8 cellular contexts compared by ENCODE assay signal in the genomic region with DNA sequence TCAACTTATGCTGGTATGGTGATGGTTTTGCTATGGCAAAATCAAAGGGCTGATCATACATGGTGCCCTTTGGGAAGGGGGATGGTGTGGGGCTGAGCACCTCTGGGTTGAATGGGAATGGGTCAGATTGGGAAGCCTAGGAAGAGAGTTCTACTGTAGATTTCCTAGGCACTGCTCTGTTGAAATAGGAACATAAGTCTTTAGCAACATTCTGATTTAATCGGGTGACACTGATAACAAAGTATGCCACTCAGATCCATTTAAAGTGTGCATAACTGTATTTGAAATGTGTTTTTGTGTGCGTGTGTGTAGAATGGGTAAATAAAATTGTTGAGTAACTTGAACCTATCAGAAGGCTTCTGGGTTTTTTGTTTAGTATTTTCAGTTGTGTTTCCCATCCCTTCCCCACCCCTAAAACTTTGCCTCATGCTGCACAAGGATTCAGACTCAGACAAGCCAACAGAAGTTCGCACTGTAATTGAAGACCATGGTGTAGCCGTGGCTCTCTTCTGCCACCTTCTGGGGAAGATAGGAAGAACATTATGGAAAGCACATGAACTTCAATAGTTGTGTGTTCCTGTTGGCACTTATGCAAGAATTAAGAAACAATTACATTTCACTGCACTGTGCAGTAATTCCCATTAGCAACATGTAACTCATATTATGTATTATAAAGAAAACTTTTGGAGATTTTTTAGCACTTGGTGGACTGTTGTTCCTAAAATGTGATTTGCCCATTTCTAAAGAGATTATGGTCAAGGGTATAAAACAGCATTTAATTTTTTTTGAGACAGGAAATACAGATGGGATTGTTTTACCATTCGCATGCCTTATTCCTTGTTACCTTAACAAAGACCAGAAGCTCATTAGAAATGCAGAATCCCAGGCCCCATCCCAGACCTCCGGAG. TPM values are rescaled to one million over a fixed set of nuclear protein-coding genes. Genes with fewer than 3 reads are reported as not detected.
A peak's percentile ranks its signal among the peaks of the same experiment; 100 is the strongest.
DNase-seq lines count a peak whose midpoint lies in the region; ATAC-seq, FAIRE-seq and TF ChIP-seq lines count a peak whose summit lies in the region.

No MANE protein-coding gene starts in this region.

- DNase-seq in Right ventricle myocardium inferior (ENCODE audit: missing footprints): no peak
- DNase-seq in cardiac septum (ENCODE audit: low spot score): no peak
- peak; percentile 81 to 82 for DNase-seq in Kasumi-1 (lab: John Stamatoyannopoulos, UW)
- DNase-seq in RCC 7860 (ENCODE audit: low spot score): peak; percentile 52
- peak; percentile 64 to 66 for DNase-seq in activated T-cell treated with anti-CD3 and anti-CD28 coated beads, Interleukin-2, amount 50 U/mL, for 48 hours
- peak; percentile 77 for DNase-seq in fibroblast of gingiva (ENCODE audit: low read depth)
- peak; percentile 67 for DNase-seq in neural crest cell (ENCODE audit: low read depth, low spot score)
- peak; percentile 74 for DNase-seq in transverse colon

- ATAC-seq in Right ventricle myocardium inferior: peak; percentile 81

- peak overlapping the region in 2 of 4 donors; percentile 42 to 46 for H3K27ac ChIP-seq in transverse colon

- no peaks in the 10 kb centered on the region for H3K36me3 Mint-ChIP-seq in neural crest cell (ENCODE audit: low read depth)

- no peak overlapping the region for H3K4me3 ChIP-seq in transverse colon

- peaks cover 0 to 15% (median 0%) of the 10 kb centered on the region in 4 donors for H3K4me1 ChIP-seq in transverse colon

- H3K27me3 ChIP-seq in transverse colon: no peaks in the 10 kb centered on the region

- intact Hi-C loops in Right ventricle myocardium inferior (cut with DNase I): loop anchor here (1.0 to 10.0 kb wide), 2 partner anchors 27 to 143 kb away; no protein-coding TSS in a partner anchor
- intact Hi-C loops in cardiac septum (cut with DNase I): loop anchor here (2.0 to 10.0 kb wide), 2 partner anchors 29 to 153 kb away; partner anchors contain the start of gene FCMR
- intact Hi-C loops in transverse colon (cut with DNase I; ENCODE audit: low total_unique reads): no loop called here

- H3K4me1 Mint-ChIP-seq in neural crest cell: no peaks in the 10 kb centered on the region

- in situ Hi-C loops in transverse colon (cut with MboI; ENCODE audit: low pct_ligation_motif_present in 1 of 4, low pct_unique_long_range_greater_than_20kb in 1 of 4, low sequenced_read_pairs in 3 of 4): loop anchor here (10.0 to 25.0 kb wide), 3 partner anchors 327 to 435 kb away; partner anchors contain the start of gene CR1 (in 2 of the 4)

- no peaks in the 10 kb centered on the region for H3K9me3 Mint-ChIP-seq in neural crest cell

- peaks cover 5% of the 10 kb centered on the region for H3K27me3 Mint-ChIP-seq in neural crest cell (ENCODE audit: low read depth)

- H3K9me3 ChIP-seq in transverse colon: no peaks in the 10 kb centered on the region

- no peak overlapping the region for H3K4me3 Mint-ChIP-seq in neural crest cell

- no peak overlapping the region for H3K27ac Mint-ChIP-seq in neural crest cell (ENCODE audit: unreplicated experiment)

- WGBS in transverse colon (ENCODE audit: low coverage in 1 of 2), 2 donors: 30 to 37% methylated on average over 6 of the region's 6 CpGs

- TF ChIP-seq EP300 in transverse colon (IDR thresholded peaks at IDR 0.05; ENCODE audit: low read depth): no peak

- peak; percentile 82 for FAIRE-seq in RCC 7860 (lab: Jason Lieb, UNC)

- peak; percentile 93 for TF ChIP-seq CTCF in neural crest cell (conservative IDR thresholded peaks at IDR 0.05)
- TF ChIP-seq CTCF in transverse colon (IDR thresholded peaks at IDR 0.05): peak; percentile 86 to 93 (median 88)

- H3K36me3 ChIP-seq in transverse colon: peaks cover 0 to 5% (median 0%) of the 10 kb centered on the region in 4 donors

- no peak for TF ChIP-seq POLR2A in transverse colon (IDR thresholded peaks at IDR 0.05)

RNA-seq across cellular contexts. Expression of gene C4BPB, which starts 10.9 kb away (rescaled TPM):
- total RNA-seq in Right ventricle myocardium inferior: not detected
- 0.24 TPM for total RNA-seq in cardiac septum
- total RNA-seq in neural crest cell: not detected in 2 replicates
- 10 to 100 TPM in 1 of 4 donors, 1 to 10 TPM in 2, not detected in 1; 3.7 to 16.8 (median 9.8) TPM for total RNA-seq in transverse colon

RNA-seq across cellular contexts. Expression of gene PFKFB2, which starts 24.6 kb away (rescaled TPM):
- 68.2 TPM for total RNA-seq in Right ventricle myocardium inferior
- total RNA-seq in cardiac septum: 49.9 TPM
- 8.5 and 8.6 TPM in 2 replicates for total RNA-seq in neural crest cell
- 100 to 1,000 TPM in 1 of 4 donors, 10 to 100 TPM in 3; 84.2 to 155 (median 91.1) TPM for total RNA-seq in transverse colon

RNA-seq across cellular contexts. Expression of gene C4BPA, which starts 26.3 kb away (rescaled TPM):
- not detected for total RNA-seq in Right ventricle myocardium inferior
- total RNA-seq in cardiac septum: not detected
- not detected in 2 replicates for total RNA-seq in neural crest cell
- 1 to 10 TPM in 3 of 4 donors, not detected in 1; 2.2 to 4.4 (median 2.5) TPM for total RNA-seq in transverse colon

RNA-seq across cellular contexts. Expression of gene YOD1, which starts 26.7 kb away (rescaled TPM):
- total RNA-seq in Right ventricle myocardium inferior (5.2 TPM), cardiac septum (7.2 TPM), neural crest cell (15.2 and 16.6 TPM in 2 replicates), transverse colon (10 to 100 TPM in 2 of 4 donors, 1 to 10 TPM in 2; 9.0 to 17.5 (median 12.0) TPM)

RNA-seq across cellular contexts. Expression of gene C1orf116, which starts 45.2 kb away (rescaled TPM):
- total RNA-seq in Right ventricle myocardium inferior: 1.2 TPM
- 0.70 TPM for total RNA-seq in cardiac septum
- total RNA-seq in neural crest cell: 0.30 and 0.37 TPM in 2 replicates
- total RNA-seq in transverse colon: 10 to 100 TPM; 25.7 to 41.2 (median 29.2) TPM

Comparison
In these comparisons a context has a peak if more than half of its experiments do, and no peak if none do; other contexts are left out.
1. DNase-seq: peak in Kasumi-1 (2 of 2), RCC 7860 (single experiment), activated T-cell treated with anti-CD3 and anti-CD28 coated beads, Interleukin-2, amount 50 U/mL, for 48 hours (2 of 2), fibroblast of gingiva (single experiment), neural crest cell (single experiment) and transverse colon (single experiment); none in Right ventricle myocardium inferior (single experiment) and cardiac septum (single experiment).